2 cellular contexts compared by ENCODE assay signal in the genomic region with DNA sequence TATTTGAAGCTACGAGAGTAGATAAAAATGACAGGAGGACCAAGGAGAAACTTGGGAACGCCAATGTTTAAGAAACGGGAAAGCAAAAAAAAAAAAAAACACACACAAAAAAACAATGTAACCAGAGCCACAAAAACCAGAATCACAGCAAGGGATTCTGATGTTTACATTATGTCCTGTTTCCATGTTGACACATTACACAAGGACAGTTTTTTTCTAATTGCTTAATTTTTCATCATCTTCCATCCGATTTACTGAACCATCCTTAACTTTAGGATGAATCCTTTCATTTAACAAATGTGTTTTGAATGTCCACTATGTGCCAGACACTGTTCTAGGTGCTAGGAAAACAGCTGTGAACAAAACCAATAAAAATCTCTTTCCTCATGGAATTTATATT.
TF ChIP-seq lines count a peak whose summit lies in the region.

No MANE protein-coding gene starts in this region.

TF ChIP-seq in IMR-90, 13 proteins besides CTCF, POLR2A, EP300 and RAD21:
- TF ChIP-seq RCOR1 (IDR thresholded peaks at IDR 0.05; ENCODE audit: insufficient replicate concordance, low read length) (no peak), RFX5 (IDR thresholded peaks at IDR 0.05; ENCODE audit: low read depth, low read length) (no peak), MAZ (IDR thresholded peaks at IDR 0.05; ENCODE audit: borderline replicate concordance, low read depth, low read length) (no peak), FOS (IDR thresholded peaks at IDR 0.05; ENCODE audit: low read depth, low read length) (no peak), CHD1 (IDR thresholded peaks at IDR 0.05; ENCODE audit: low read depth, low read length) (no peak), MXI1 (IDR thresholded peaks at IDR 0.05; ENCODE audit: borderline replicate concordance, low read depth, low read length) (no peak), BHLHE40 (IDR thresholded peaks at IDR 0.05; ENCODE audit: low read depth, low read length) (no peak), MAFK (IDR thresholded peaks at IDR 0.05; ENCODE audit: low read depth, low read length) (no peak), SMC3 (IDR thresholded peaks at IDR 0.05; ENCODE audit: low read depth, low read length) (no peak)
- TF ChIP-seq, protein P1, sequence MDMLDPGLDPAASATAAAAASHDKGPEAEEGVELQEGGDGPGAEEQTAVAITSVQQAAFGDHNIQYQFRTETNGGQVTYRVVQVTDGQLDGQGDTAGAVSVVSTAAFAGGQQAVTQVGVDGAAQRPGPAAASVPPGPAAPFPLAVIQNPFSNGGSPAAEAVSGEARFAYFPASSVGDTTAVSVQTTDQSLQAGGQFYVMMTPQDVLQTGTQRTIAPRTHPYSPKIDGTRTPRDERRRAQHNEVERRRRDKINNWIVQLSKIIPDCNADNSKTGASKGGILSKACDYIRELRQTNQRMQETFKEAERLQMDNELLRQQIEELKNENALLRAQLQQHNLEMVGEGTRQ (IDR thresholded peaks at IDR 0.05; ENCODE audit: low read depth, low read length), result no peak
- TF ChIP-seq, protein P2, sequence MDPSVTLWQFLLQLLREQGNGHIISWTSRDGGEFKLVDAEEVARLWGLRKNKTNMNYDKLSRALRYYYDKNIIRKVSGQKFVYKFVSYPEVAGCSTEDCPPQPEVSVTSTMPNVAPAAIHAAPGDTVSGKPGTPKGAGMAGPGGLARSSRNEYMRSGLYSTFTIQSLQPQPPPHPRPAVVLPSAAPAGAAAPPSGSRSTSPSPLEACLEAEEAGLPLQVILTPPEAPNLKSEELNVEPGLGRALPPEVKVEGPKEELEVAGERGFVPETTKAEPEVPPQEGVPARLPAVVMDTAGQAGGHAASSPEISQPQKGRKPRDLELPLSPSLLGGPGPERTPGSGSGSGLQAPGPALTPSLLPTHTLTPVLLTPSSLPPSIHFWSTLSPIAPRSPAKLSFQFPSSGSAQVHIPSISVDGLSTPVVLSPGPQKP (IDR thresholded peaks at IDR 0.05; ENCODE audit: borderline replicate concordance, low read depth, low read length), result no peak

TF ChIP-seq in K562, 482 proteins besides CTCF, POLR2A, EP300 and RAD21:
- TF ChIP-seq TRIM24 (IDR thresholded peaks at IDR 0.05), result 0 out of 4 replicates have a peak, but pooled peaks of 1 of the 2 experiments have one; percentile 22
- no peak for TF ChIP-seq CEBPG (CRISPR knock-in tag; IDR thresholded peaks at IDR 0.05)
- TF ChIP-seq CEBPG (tag; conservative IDR thresholded peaks at IDR 0.05 in 1 of 2, IDR thresholded peaks at IDR 0.05 in 1 of 2), result peak in 1 of 2 experiments; percentile 57; a peak in 1 of 4 replicates
- TF ChIP-seq SOX6 (IDR thresholded peaks at IDR 0.05), result no peak
- TF ChIP-seq FOXJ2 (tag; IDR thresholded peaks at IDR 0.05), result 0 out of 2 replicates have a peak, but pooled peaks have one; percentile 38
- TF ChIP-seq, protein P3, sequence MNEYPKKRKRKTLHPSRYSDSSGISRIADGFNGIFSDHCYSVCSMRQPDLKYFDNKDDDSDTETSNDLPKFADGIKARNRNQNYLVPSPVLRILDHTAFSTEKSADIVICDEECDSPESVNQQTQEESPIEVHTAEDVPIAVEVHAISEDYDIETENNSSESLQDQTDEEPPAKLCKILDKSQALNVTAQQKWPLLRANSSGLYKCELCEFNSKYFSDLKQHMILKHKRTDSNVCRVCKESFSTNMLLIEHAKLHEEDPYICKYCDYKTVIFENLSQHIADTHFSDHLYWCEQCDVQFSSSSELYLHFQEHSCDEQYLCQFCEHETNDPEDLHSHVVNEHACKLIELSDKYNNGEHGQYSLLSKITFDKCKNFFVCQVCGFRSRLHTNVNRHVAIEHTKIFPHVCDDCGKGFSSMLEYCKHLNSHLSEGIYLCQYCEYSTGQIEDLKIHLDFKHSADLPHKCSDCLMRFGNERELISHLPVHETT (CRISPR knock-in tag; conservative IDR thresholded peaks at IDR 0.05 in 1 of 2, IDR thresholded peaks at IDR 0.05 in 1 of 2), result no peak
